Comparison of ENCODE assay signal across 3 cellular contexts in the genomic region with DNA sequence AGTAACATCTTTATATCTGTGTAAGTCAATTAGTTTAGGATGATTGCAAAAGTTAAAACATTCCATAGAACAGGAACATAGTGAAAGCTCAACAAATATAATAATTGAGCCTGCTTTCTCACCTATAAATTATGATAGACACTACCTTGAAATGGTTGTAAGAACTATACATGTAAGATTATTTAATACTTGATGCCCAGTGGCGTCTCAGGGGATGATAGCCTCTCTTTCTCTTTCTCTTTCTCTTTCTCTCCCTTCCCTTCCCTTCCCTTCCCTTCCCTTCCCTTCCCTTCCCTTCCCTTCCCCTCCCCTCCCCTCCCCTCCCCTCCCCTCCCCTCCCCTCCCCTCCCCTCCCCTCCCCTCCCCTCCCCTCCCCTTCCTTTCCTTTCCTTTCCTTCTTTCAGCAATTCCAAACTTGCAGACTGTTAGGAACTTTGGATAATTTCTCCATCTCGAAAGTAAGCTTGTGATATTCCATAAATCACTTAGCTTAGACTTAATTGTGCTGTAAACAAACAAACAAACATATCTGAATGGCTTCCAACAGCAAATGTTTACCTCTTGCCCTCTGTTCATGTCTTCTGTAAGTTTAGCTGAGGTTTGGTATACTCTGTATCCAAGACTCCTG.
TF ChIP-seq lines count a peak whose summit lies in the region.

No MANE protein-coding gene starts in this region.

TF ChIP-seq in HepG2, 621 proteins besides CTCF, POLR2A, EP300 and RAD21:
- TF ChIP-seq ZNF234 (CRISPR knock-in tag; conservative IDR thresholded peaks at IDR 0.05) = no peak
- peak; percentile 99 for TF ChIP-seq HNRNPK (IDR thresholded peaks at IDR 0.05; ENCODE audit: low read depth, low read length, poor library complexity, severe bottlenecking)
- TF ChIP-seq PCBP1 (IDR thresholded peaks at IDR 0.05; ENCODE audit: borderline replicate concordance, low read depth, low read length) = peak; percentile 96
- TF ChIP-seq PCBP2 (optimal IDR thresholded peaks at IDR 0.05; ENCODE audit: low read depth, low read length, poor library complexity, severe bottlenecking) = peak; percentile 24

TF ChIP-seq in GM23338, 12 proteins besides CTCF, POLR2A, EP300 and RAD21 (continues in another document):
- TF ChIP-seq EZH2 (IDR thresholded peaks at IDR 0.05; ENCODE audit: low read depth, unreplicated experiment) (no peak), STAT1 (IDR thresholded peaks at IDR 0.05; ENCODE audit: unreplicated experiment) (no peak), POLR2AphosphoS5 (IDR thresholded peaks at IDR 0.05; ENCODE audit: low read depth) (no peak), CREB1 (CRISPR knock-in tag; IDR thresholded peaks at IDR 0.05; ENCODE audit: low read depth) (no peak), ZNF114 (CRISPR knock-in tag; IDR thresholded peaks at IDR 0.05) (no peak)
- TF ChIP-seq, protein P1, sequence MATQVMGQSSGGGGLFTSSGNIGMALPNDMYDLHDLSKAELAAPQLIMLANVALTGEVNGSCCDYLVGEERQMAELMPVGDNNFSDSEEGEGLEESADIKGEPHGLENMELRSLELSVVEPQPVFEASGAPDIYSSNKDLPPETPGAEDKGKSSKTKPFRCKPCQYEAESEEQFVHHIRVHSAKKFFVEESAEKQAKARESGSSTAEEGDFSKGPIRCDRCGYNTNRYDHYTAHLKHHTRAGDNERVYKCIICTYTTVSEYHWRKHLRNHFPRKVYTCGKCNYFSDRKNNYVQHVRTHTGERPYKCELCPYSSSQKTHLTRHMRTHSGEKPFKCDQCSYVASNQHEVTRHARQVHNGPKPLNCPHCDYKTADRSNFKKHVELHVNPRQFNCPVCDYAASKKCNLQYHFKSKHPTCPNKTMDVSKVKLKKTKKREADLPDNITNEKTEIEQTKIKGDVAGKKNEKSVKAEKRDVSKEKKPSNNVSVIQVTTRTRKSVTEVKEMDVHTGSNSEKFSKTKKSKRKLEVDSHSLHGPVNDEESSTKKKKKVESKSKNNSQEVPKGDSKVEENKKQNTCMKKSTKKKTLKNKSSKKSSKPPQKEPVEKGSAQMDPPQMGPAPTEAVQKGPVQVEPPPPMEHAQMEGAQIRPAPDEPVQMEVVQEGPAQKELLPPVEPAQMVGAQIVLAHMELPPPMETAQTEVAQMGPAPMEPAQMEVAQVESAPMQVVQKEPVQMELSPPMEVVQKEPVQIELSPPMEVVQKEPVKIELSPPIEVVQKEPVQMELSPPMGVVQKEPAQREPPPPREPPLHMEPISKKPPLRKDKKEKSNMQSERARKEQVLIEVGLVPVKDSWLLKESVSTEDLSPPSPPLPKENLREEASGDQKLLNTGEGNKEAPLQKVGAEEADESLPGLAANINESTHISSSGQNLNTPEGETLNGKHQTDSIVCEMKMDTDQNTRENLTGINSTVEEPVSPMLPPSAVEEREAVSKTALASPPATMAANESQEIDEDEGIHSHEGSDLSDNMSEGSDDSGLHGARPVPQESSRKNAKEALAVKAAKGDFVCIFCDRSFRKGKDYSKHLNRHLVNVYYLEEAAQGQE (IDR thresholded peaks at IDR 0.05; ENCODE audit: unreplicated experiment) = no peak
- TF ChIP-seq, protein P2, sequence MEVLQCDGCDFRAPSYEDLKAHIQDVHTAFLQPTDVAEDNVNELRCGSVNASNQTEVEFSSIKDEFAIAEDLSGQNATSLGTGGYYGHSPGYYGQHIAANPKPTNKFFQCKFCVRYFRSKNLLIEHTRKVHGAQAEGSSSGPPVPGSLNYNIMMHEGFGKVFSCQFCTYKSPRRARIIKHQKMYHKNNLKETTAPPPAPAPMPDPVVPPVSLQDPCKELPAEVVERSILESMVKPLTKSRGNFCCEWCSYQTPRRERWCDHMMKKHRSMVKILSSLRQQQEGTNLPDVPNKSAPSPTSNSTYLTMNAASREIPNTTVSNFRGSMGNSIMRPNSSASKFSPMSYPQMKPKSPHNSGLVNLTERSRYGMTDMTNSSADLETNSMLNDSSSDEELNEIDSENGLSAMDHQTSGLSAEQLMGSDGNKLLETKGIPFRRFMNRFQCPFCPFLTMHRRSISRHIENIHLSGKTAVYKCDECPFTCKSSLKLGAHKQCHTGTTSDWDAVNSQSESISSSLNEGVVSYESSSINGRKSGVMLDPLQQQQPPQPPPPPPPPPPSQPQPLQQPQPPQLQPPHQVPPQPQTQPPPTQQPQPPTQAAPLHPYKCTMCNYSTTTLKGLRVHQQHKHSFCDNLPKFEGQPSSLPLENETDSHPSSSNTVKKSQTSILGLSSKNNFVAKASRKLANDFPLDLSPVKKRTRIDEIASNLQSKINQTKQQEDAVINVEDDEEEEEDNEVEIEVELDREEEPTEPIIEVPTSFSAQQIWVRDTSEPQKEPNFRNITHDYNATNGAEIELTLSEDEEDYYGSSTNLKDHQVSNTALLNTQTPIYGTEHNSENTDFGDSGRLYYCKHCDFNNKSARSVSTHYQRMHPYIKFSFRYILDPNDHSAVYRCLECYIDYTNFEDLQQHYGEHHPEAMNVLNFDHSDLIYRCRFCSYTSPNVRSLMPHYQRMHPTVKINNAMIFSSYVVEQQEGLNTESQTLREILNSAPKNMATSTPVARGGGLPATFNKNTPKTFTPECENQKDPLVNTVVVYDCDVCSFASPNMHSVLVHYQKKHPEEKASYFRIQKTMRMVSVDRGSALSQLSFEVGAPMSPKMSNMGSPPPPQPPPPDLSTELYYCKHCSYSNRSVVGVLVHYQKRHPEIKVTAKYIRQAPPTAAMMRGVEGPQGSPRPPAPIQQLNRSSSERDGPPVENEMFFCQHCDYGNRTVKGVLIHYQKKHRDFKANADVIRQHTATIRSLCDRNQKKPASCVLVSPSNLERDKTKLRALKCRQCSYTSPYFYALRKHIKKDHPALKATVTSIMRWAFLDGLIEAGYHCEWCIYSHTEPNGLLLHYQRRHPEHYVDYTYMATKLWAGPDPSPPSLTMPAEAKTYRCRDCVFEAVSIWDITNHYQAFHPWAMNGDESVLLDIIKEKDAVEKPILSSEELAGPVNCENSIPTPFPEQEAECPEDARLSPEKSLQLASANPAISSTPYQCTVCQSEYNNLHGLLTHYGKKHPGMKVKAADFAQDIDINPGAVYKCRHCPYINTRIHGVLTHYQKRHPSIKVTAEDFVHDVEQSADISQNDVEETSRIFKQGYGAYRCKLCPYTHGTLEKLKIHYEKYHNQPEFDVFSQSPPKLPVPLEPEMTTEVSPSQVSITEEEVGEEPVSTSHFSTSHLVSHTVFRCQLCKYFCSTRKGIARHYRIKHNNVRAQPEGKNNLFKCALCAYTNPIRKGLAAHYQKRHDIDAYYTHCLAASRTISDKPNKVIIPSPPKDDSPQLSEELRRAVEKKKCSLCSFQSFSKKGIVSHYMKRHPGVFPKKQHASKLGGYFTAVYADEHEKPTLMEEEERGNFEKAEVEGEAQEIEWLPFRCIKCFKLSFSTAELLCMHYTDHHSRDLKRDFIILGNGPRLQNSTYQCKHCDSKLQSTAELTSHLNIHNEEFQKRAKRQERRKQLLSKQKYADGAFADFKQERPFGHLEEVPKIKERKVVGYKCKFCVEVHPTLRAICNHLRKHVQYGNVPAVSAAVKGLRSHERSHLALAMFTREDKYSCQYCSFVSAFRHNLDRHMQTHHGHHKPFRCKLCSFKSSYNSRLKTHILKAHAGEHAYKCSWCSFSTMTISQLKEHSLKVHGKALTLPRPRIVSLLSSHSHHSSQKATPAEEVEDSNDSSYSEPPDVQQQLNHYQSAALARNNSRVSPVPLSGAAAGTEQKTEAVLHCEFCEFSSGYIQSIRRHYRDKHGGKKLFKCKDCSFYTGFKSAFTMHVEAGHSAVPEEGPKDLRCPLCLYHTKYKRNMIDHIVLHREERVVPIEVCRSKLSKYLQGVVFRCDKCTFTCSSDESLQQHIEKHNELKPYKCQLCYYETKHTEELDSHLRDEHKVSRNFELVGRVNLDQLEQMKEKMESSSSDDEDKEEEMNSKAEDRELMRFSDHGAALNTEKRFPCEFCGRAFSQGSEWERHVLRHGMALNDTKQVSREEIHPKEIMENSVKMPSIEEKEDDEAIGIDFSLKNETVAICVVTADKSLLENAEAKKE (CRISPR knock-in tag; IDR thresholded peaks at IDR 0.05) = no peak

TF ChIP-seq in K562, 482 proteins besides CTCF, POLR2A, EP300 and RAD21:
- TF ChIP-seq PCBP2 (IDR thresholded peaks at IDR 0.05; ENCODE audit: low read depth, low read length, poor library complexity, severe bottlenecking) = peak; percentile 49
- TF ChIP-seq, protein P3, sequence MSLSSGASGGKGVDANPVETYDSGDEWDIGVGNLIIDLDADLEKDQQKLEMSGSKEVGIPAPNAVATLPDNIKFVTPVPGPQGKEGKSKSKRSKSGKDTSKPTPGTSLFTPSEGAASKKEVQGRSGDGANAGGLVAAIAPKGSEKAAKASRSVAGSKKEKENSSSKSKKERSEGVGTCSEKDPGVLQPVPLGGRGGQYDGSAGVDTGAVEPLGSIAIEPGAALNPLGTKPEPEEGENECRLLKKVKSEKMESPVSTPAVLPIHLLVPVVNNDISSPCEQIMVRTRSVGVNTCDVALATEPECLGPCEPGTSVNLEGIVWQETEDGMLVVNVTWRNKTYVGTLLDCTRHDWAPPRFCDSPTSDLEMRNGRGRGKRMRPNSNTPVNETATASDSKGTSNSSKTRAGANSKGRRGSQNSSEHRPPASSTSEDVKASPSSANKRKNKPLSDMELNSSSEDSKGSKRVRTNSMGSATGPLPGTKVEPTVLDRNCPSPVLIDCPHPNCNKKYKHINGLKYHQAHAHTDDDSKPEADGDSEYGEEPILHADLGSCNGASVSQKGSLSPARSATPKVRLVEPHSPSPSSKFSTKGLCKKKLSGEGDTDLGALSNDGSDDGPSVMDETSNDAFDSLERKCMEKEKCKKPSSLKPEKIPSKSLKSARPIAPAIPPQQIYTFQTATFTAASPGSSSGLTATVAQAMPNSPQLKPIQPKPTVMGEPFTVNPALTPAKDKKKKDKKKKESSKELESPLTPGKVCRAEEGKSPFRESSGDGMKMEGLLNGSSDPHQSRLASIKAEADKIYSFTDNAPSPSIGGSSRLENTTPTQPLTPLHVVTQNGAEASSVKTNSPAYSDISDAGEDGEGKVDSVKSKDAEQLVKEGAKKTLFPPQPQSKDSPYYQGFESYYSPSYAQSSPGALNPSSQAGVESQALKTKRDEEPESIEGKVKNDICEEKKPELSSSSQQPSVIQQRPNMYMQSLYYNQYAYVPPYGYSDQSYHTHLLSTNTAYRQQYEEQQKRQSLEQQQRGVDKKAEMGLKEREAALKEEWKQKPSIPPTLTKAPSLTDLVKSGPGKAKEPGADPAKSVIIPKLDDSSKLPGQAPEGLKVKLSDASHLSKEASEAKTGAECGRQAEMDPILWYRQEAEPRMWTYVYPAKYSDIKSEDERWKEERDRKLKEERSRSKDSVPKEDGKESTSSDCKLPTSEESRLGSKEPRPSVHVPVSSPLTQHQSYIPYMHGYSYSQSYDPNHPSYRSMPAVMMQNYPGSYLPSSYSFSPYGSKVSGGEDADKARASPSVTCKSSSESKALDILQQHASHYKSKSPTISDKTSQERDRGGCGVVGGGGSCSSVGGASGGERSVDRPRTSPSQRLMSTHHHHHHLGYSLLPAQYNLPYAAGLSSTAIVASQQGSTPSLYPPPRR (CRISPR knock-in tag; IDR thresholded peaks at IDR 0.05; ENCODE audit: borderline replicate concordance) = no peak
- TF ChIP-seq, protein P4, sequence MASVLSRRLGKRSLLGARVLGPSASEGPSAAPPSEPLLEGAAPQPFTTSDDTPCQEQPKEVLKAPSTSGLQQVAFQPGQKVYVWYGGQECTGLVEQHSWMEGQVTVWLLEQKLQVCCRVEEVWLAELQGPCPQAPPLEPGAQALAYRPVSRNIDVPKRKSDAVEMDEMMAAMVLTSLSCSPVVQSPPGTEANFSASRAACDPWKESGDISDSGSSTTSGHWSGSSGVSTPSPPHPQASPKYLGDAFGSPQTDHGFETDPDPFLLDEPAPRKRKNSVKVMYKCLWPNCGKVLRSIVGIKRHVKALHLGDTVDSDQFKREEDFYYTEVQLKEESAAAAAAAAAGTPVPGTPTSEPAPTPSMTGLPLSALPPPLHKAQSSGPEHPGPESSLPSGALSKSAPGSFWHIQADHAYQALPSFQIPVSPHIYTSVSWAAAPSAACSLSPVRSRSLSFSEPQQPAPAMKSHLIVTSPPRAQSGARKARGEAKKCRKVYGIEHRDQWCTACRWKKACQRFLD (CRISPR knock-in tag; IDR thresholded peaks at IDR 0.05) = no peak
- no peak for TF ChIP-seq L3MBTL2 (IDR thresholded peaks at IDR 0.05)
- peak; percentile 71 for TF ChIP-seq PCBP1 (IDR thresholded peaks at IDR 0.05; ENCODE audit: low read depth, low read length, poor library complexity, severe bottlenecking)
- TF ChIP-seq STAT5A (IDR thresholded peaks at IDR 0.05; ENCODE audit: borderline replicate concordance, low read length) = no peak
- peak; percentile 86 for TF ChIP-seq HNRNPK (IDR thresholded peaks at IDR 0.05; ENCODE audit: low read depth, low read length, poor library complexity, severe bottlenecking)
- TF ChIP-seq, protein P5, sequence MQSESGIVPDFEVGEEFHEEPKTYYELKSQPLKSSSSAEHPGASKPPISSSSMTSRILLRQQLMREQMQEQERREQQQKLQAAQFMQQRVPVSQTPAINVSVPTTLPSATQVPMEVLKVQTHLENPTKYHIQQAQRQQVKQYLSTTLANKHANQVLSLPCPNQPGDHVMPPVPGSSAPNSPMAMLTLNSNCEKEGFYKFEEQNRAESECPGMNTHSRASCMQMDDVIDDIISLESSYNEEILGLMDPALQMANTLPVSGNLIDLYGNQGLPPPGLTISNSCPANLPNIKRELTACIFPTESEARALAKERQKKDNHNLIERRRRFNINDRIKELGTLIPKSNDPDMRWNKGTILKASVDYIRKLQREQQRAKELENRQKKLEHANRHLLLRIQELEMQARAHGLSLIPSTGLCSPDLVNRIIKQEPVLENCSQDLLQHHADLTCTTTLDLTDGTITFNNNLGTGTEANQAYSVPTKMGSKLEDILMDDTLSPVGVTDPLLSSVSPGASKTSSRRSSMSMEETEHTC (IDR thresholded peaks at IDR 0.05) = no peak
